In genomic region chr5:57843016-57843402, GRCh38 we compare ENCODE assay signal across 2 cellular contexts.
TF ChIP-seq lines count a peak whose summit lies in the region.

No MANE protein-coding gene starts in this region.

TF ChIP-seq in SK-N-SH, 30 proteins besides CTCF, POLR2A, EP300 and RAD21 (continued from another document):
- TF ChIP-seq PBX3 (IDR thresholded peaks at IDR 0.05), result no peak
- TF ChIP-seq NFIC (IDR thresholded peaks at IDR 0.05; ENCODE audit: borderline replicate concordance), result no peak
- TF ChIP-seq RXRA (IDR thresholded peaks at IDR 0.05; ENCODE audit: borderline replicate concordance, low read depth), result no peak
- TF ChIP-seq RFX5 (IDR thresholded peaks at IDR 0.05; ENCODE audit: low read length), result no peak
- no peak for TF ChIP-seq SIN3A (IDR thresholded peaks at IDR 0.05; ENCODE audit: borderline replicate concordance, low read depth, low read length)
TF ChIP-seq in SK-N-SH: peak in this region for 0.

TF ChIP-seq in SK-N-SH treated with all-trans-retinoic acid at 6 μM for 48 hours, 23 proteins besides CTCF, POLR2A, EP300 and RAD21 (continued from another document):
- no peak for TF ChIP-seq TSHZ2 (CRISPR knock-in tag; IDR thresholded peaks at IDR 0.05)
- TF ChIP-seq SNAI2 (CRISPR knock-in tag; IDR thresholded peaks at IDR 0.05), result no peak
- no peak for TF ChIP-seq ZFP30 (CRISPR knock-in tag; IDR thresholded peaks at IDR 0.05)
- no peak for TF ChIP-seq BACH2 (CRISPR knock-in tag; IDR thresholded peaks at IDR 0.05; ENCODE audit: borderline replicate concordance)
- TF ChIP-seq ISL1 (CRISPR knock-in tag; IDR thresholded peaks at IDR 0.05), result no peak
- TF ChIP-seq ZNF70 (CRISPR knock-in tag; IDR thresholded peaks at IDR 0.05), result no peak
- TF ChIP-seq TOX (CRISPR knock-in tag; IDR thresholded peaks at IDR 0.05; ENCODE audit: borderline replicate concordance), result no peak
- no peak for TF ChIP-seq RARB (CRISPR knock-in tag; IDR thresholded peaks at IDR 0.05)
- TF ChIP-seq ZC3H10 (CRISPR knock-in tag; IDR thresholded peaks at IDR 0.05), result no peak
- TF ChIP-seq PATZ1 (CRISPR knock-in tag; IDR thresholded peaks at IDR 0.05; ENCODE audit: borderline replicate concordance), result no peak
- TF ChIP-seq TCF4 (CRISPR knock-in tag; IDR thresholded peaks at IDR 0.05; ENCODE audit: borderline replicate concordance), result no peak
- no peak for TF ChIP-seq CREB5 (CRISPR knock-in tag; IDR thresholded peaks at IDR 0.05; ENCODE audit: low read depth)
- no peak for TF ChIP-seq POU6F1 (CRISPR knock-in tag; IDR thresholded peaks at IDR 0.05; ENCODE audit: borderline replicate concordance, low read depth)
- TF ChIP-seq CSDC2 (CRISPR knock-in tag; IDR thresholded peaks at IDR 0.05), result no peak
- TF ChIP-seq OSR1 (CRISPR knock-in tag; IDR thresholded peaks at IDR 0.05), result no peak
